In the genomic region with DNA sequence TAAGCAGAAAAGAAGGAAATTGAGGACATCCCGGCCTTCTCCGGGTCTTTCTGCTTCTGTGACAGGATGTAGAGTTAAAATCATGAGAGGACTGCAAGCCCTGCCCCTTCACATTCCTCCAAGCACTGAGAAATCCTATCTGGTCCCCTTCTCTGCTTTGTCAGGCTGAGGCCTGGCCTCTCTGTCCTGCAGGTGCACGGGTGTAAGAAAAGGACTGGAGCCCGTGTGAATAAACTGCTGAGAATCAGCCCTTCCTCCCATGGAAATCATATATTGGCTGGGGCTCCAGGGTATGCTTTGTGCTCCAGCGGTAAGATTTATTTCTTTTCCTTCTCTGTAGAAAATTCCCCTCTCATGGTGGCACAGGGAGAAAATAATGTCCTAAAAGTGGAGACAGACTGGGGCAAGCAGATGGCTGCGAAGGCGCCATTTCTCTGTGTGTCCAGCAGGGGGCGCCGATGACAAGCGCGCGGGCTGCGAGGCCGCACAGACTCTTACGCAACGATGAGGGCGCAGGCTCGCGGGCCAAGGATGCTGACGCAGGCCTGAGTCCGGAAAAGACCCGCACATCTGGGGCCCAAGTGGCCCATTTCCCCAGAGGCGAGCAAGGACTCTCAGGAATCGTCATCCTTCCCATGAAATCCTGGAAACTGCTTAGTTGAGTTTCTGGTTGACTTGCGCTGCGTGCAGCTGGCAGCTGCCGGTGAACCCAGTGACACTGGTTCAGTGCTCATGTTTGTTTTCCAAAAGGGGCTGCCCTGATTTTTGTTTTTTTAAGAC, we compare ENCODE assay signal across 9 cellular contexts.
DNase-seq lines count a peak whose midpoint lies in the region; ATAC-seq and TF ChIP-seq lines count a peak whose summit lies in the region.
"Had no signal": no experiment of that assay in that cellular context is flagged by ENCODE, and none has a peak within 500 bp of the region (broad histone marks: within the 10 kb centered on the region; RNA-seq: fewer than 3 reads in every experiment).

No MANE protein-coding gene starts in this region.

- H3K4me3 ChIP-seq in dorsolateral prefrontal cortex, result peak overlapping the region; percentile 26 to 71 (median 57)
- no peak overlapping the region for H3K4me3 ChIP-seq in lower leg skin (ENCODE audit: low read depth, poor library complexity, severe bottlenecking)

- DNase-seq in CD14-positive monocyte (ENCODE audit: low spot score) (peak; percentile 84), NCI-H524 (lab: John Stamatoyannopoulos, UW) (peak; percentile 84 to 88), dorsolateral prefrontal cortex (peak; percentile 81 to 92 (median 90)), lower leg skin (ENCODE audit: low spot score in 2 of 2) (peak; percentile 76 to 97)
- peak; percentile 58 to 59 for DNase-seq in activated CD4-positive, alpha-beta T cell treated with anti-CD3 and anti-CD28 coated beads, Interleukin-2, amount 50 U/mL, for 24 hours (ENCODE audit: low read depth in 1 of 2, low spot score in 1 of 2)
- peak; percentile 60 to 73 for DNase-seq in stimulated activated CD4-positive, alpha-beta T cell treated with anti-CD3 and anti-CD28 coated beads, Interleukin-4, amount 100 ng/mL, for 4 hours

- 19 to 22% methylated on average over 27 of the region's 27 CpGs for WGBS in lower leg skin, 2 donors

- H3K27ac Mint-ChIP-seq in CD14-positive monocyte, result peak overlapping the region in 2 of 7 donors; percentile 59 to 78
- H3K27ac Mint-ChIP-seq: activated naive CD8-positive, alpha-beta T cell had no signal

- peaks cover 5% of the 10 kb centered on the region for H3K4me1 Mint-ChIP-seq in CD14-positive monocyte

- H3K27ac ChIP-seq in dorsolateral prefrontal cortex, result peak overlapping the region; percentile 70 to 97 (median 91)

- no peak for TF ChIP-seq POLR2A in lower leg skin (IDR thresholded peaks at IDR 0.05)

- no peaks in the 10 kb centered on the region for H3K36me3 Mint-ChIP-seq in CD14-positive monocyte
- H3K36me3 Mint-ChIP-seq: activated naive CD8-positive, alpha-beta T cell had no signal

- no peaks in the 10 kb centered on the region for H3K27me3 Mint-ChIP-seq in CD14-positive monocyte (ENCODE audit: low read depth in 3 of 3)

- intact Hi-C loops in CD14-positive monocyte (cut with micrococcal nuclease), result loop anchor here in 1 of 2 donors (5.0 to 10.0 kb wide), 2 partner anchors 365 to 1307 kb away; no protein-coding TSS in a partner anchor
- intact Hi-C loops in dorsolateral prefrontal cortex (cut with DNase I), result loop anchor here (1.0 to 10.0 kb wide), 5 partner anchors 340 to 1307 kb away; no protein-coding TSS in a partner anchor
- intact Hi-C loops in lower leg skin (cut with DNase I; ENCODE audit: low total_unique reads), result no loop called here

- H3K9me3 Mint-ChIP-seq in CD14-positive monocyte, result peaks cover 0 to 8% (median 3%) of the 10 kb centered on the region in 7 donors

- H3K27me3 ChIP-seq in dorsolateral prefrontal cortex, result no peaks in the 10 kb centered on the region

- peak; percentile 98 for TF ChIP-seq CTCF in CD14-positive monocyte (IDR thresholded peaks at IDR 0.05)
- peak; percentile 97 to 100 (median 99) for TF ChIP-seq CTCF in dorsolateral prefrontal cortex (IDR thresholded peaks at IDR 0.05 in 54 of 56, conservative IDR thresholded peaks at IDR 0.05 in 2 of 56; ENCODE audit: low read depth in 1 of 56, partially characterized antibody in 56 of 56)
- TF ChIP-seq CTCF in lower leg skin (IDR thresholded peaks at IDR 0.05), result peak in 1 of 3 donors; percentile 94

- peak overlapping the region; percentile 32 to 44 for H3K4me3 Mint-ChIP-seq in CD14-positive monocyte

- peak; percentile 97 for ATAC-seq in GM19395 (IDR thresholded peaks at IDR 0.05; ENCODE audit: unreplicated experiment)
- ATAC-seq in HG03469 (IDR thresholded peaks at IDR 0.05; ENCODE audit: unreplicated experiment), result peak; percentile 80
